Comparison of ENCODE assay signal across 2 cellular contexts in the genomic region with DNA sequence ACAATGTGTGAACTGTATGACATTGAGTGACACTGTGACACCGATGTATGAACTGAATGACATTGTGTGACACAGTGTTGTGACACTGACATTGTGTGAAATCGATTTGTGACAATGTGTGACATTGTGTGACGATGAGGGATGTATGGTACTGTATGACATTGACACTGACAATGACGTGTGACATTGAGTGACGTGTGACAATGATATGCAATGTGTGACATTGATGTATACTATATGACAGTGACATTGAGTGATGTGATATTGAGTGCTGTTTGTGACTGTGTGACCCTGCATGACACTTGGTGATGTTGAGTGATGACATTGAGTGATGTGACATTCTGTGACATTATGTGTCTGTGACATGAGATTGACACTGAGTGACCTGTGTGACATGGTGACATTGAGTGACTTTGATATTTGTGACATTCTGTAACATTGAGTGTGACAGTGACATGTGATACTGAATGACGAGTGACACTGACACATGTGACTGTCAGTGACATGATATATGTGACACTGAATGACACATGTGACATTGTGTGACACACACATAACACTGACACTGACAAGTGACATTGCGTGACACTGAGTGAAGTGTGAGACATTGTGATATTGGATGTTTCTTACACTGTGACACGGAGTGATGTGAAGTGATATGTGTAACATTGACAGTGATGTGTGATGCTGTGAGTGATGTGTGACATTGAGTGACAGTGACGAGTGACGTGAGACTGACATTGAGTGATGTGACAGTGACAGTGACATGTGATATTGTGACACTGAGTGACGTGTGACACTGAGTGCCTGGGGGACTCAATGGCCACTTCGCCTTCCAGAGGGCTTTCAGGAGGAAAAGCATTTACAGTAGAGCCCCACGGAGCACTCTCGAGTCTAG.
TF ChIP-seq lines count a peak whose summit lies in the region.

No MANE protein-coding gene starts in this region.

TF ChIP-seq in SK-N-SH, 30 proteins besides CTCF, POLR2A, EP300 and RAD21 (continued from another document):
- peak; percentile 68 for TF ChIP-seq PBX3 (IDR thresholded peaks at IDR 0.05)

TF ChIP-seq in SK-N-SH treated with all-trans-retinoic acid at 6 μM for 48 hours, 23 proteins besides CTCF, POLR2A, EP300 and RAD21 (continued from another document):
- TF ChIP-seq, protein P1, sequence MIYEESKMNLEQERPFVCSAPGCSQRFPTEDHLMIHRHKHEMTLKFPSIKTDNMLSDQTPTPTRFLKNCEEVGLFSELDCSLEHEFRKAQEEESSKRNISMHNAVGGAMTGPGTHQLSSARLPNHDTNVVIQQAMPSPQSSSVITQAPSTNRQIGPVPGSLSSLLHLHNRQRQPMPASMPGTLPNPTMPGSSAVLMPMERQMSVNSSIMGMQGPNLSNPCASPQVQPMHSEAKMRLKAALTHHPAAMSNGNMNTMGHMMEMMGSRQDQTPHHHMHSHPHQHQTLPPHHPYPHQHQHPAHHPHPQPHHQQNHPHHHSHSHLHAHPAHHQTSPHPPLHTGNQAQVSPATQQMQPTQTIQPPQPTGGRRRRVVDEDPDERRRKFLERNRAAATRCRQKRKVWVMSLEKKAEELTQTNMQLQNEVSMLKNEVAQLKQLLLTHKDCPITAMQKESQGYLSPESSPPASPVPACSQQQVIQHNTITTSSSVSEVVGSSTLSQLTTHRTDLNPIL (CRISPR knock-in tag; IDR thresholded peaks at IDR 0.05; ENCODE audit: low read depth), result no peak
TF ChIP-seq in SK-N-SH treated with all-trans-retinoic acid at 6 μM for 48 hours: peak in this region for 0.
